ENCODE assay signal across 8 cellular contexts in genomic region chr19:47186337-47187022, GRCh38. TPM values are rescaled to one million over a fixed set of nuclear protein-coding genes. Genes with fewer than 3 reads are reported as not detected.
DNase-seq lines count a peak whose midpoint lies in the region; ATAC-seq, FAIRE-seq and TF ChIP-seq lines count a peak whose summit lies in the region.

No MANE protein-coding gene starts in this region.

- ATAC-seq in GM18870 (IDR thresholded peaks at IDR 0.05; ENCODE audit: unreplicated experiment) (peak; percentile 81), HG03045 (IDR thresholded peaks at IDR 0.05; ENCODE audit: unreplicated experiment) (peak; percentile 83), naive B cell (ENCODE audit: low read depth in 2 of 2) (peak; percentile 23 to 72), upper lobe of left lung (ENCODE audit: low FRiP score in 2 of 2) (peak in 1 of 2 donors; percentile 50)

- H3K36me3 Mint-ChIP-seq in naive B cell, result peaks cover 5 to 8% of the 10 kb centered on the region in 2 donors

- DNase-seq in activated CD8-positive, alpha-beta memory T cell treated with anti-CD3 and anti-CD28 coated beads for 1 hour (ENCODE audit: extremely low read depth in 1 of 2, low read depth in 1 of 2), result peak; percentile 51 to 67
- DNase-seq in naive B cell (no peak), upper lobe of left lung (no peak), RCC 7860 (ENCODE audit: low spot score) (no peak), NCI-H2107 treated with DMSO at 0.1 percent for 48 hours (lab: John Stamatoyannopoulos, UW; ENCODE audit: unreplicated experiment) (no peak), GDM1 (lab: John Stamatoyannopoulos, UW) (no peak)

- peaks cover 0 to 10% (median 5%) of the 10 kb centered on the region in 3 donors for H3K4me1 Mint-ChIP-seq in naive B cell

- peak overlapping the region in 3 of 4 donors; percentile 1 to 34 (median 24) for H3K27ac ChIP-seq in upper lobe of left lung

- H3K9me3 ChIP-seq in upper lobe of left lung, result no peaks in the 10 kb centered on the region

- H3K4me1 ChIP-seq in upper lobe of left lung, result peaks cover 28 to 52% (median 36%) of the 10 kb centered on the region in 4 donors

- WGBS in upper lobe of left lung, 2 donors, result 54 to 71% methylated on average over 15 of the region's 15 CpGs

- no peak for TF ChIP-seq EP300 in upper lobe of left lung (IDR thresholded peaks at IDR 0.05)

- TF ChIP-seq POLR2A in upper lobe of left lung (IDR thresholded peaks at IDR 0.05), result peak in 1 of 4 donors; percentile 8

- H3K4me3 ChIP-seq in upper lobe of left lung, result no peak overlapping the region

- H3K36me3 ChIP-seq in upper lobe of left lung, result peaks cover 0 to 19% (median 11%) of the 10 kb centered on the region in 4 donors

- H3K4me3 Mint-ChIP-seq in naive B cell, result peak overlapping the region in 2 of 8 donors; percentile 18 to 21

- TF ChIP-seq CTCF in upper lobe of left lung (IDR thresholded peaks at IDR 0.05), result no peak

- FAIRE-seq in RCC 7860 (lab: Jason Lieb, UNC), result no peak

- no peaks in the 10 kb centered on the region for H3K27me3 Mint-ChIP-seq in naive B cell

- no peaks in the 10 kb centered on the region for H3K9me3 Mint-ChIP-seq in naive B cell

- H3K27me3 ChIP-seq in upper lobe of left lung, result no peaks in the 10 kb centered on the region

- H3K27ac Mint-ChIP-seq in naive B cell, result peak overlapping the region in 2 of 6 donors; percentile 41 to 76

RNA-seq across cellular contexts. Expression of gene BBC3, which starts 44.5 kb away (rescaled TPM):
- 1 to 10 TPM in 2 of 6 donors, under 1 TPM in 4; 0.32 to 1.4 (median 0.70) TPM for polyA plus RNA-seq in naive B cell (ENCODE audit: low read depth in 6 of 6)
- 10 to 100 TPM in 4 of 6 donors, 1 to 10 TPM in 2; 7.4 to 29.3 (median 15.9) TPM for total RNA-seq in upper lobe of left lung

RNA-seq across cellular contexts. Expression of gene SAE1, which starts 55.8 kb away (rescaled TPM):
- 10 to 100 TPM; 74.7 to 97.1 (median 78.9) TPM for polyA plus RNA-seq in naive B cell (ENCODE audit: low read depth in 6 of 6)
- 10 to 100 TPM; 31.1 to 61.2 (median 55.3) TPM for total RNA-seq in upper lobe of left lung

Comparison
In these comparisons a context has a peak if more than half of its experiments do, and no peak if none do; other contexts are left out.
1. DNase-seq: peak in activated CD8-positive, alpha-beta memory T cell treated with anti-CD3 and anti-CD28 coated beads for 1 hour (2 of 2); none in naive B cell (single experiment), upper lobe of left lung (0 of 2), RCC 7860 (single experiment), NCI-H2107 treated with DMSO at 0.1 percent for 48 hours (single experiment) and GDM1 (single experiment).